In genomic region chr4:38534344-38534743, GRCh38 we compare ENCODE assay signal across 20 cellular contexts.
DNase-seq lines count a peak whose midpoint lies in the region; ATAC-seq, FAIRE-seq and TF ChIP-seq lines count a peak whose summit lies in the region.
"Had no signal": no experiment of that assay in that cellular context is flagged by ENCODE, and none has a peak within 500 bp of the region (broad histone marks: within the 10 kb centered on the region; RNA-seq: fewer than 3 reads in every experiment).

No MANE protein-coding gene starts in this region.

- no peak for TF ChIP-seq CTCF in K562 (IDR thresholded peaks at IDR 0.05 in 2 of 3, conservative IDR thresholded peaks at IDR 0.05 in 1 of 3; ENCODE audit: insufficient read depth in 2 of 3, low read depth in 1 of 3, low read length in 3 of 3)
- TF ChIP-seq CTCF in epithelial cell of esophagus (IDR thresholded peaks at IDR 0.05; ENCODE audit: insufficient read depth, low read depth, low read length, missing control alignments), result no peak
- TF ChIP-seq CTCF in foreskin keratinocyte (conservative IDR thresholded peaks at IDR 0.05), result no peak
- no peak for TF ChIP-seq CTCF in natural killer cell (IDR thresholded peaks at IDR 0.05)

- TF ChIP-seq POLR2A in K562 (conservative IDR thresholded peaks at IDR 0.05), result no peak

- H3K4me1 ChIP-seq in K562 (replicated peaks in 1 of 2; ENCODE audit: control insufficient read depth in 2 of 2, insufficient read depth in 2 of 2, low read length in 2 of 2), result peaks cover 6 to 14% of the 10 kb centered on the region in 2 experiments
- peaks cover 5% of the 10 kb centered on the region for H3K4me1 ChIP-seq in foreskin keratinocyte
- H3K4me1 ChIP-seq: Caco-2, HAP-1 had no signal

- WGBS in K562 (ENCODE audit: insufficient coverage, low coverage, missing lambda C conversion rate), result 26% methylated on average over 3 of the region's 3 CpGs

- H3K4me2 ChIP-seq in K562 (ENCODE audit: insufficient read depth, low read length), result no peak overlapping the region

- FAIRE-seq in K562 (lab: Jason Lieb, UNC), result no peak
- FAIRE-seq: GM12878, GM19239, H54 had no signal

- no peaks in the 10 kb centered on the region for H3K27me3 ChIP-seq in K562 (ENCODE audit: control insufficient read depth in 2 of 2, insufficient read depth in 2 of 2, low read length in 2 of 2)
- no peaks in the 10 kb centered on the region for H3K27me3 ChIP-seq in foreskin keratinocyte

- POLR2A ChIA-PET in K562 (lab: Yijun Ruan, JAX), result no interaction called here

- BruUV-seq in K562 (replicated peaks; lab: Mats Ljungman, UMichigan), result no TSS peak

- no peaks in the 10 kb centered on the region for H3K36me3 Mint-ChIP-seq in natural killer cell
- H3K36me3 Mint-ChIP-seq: CD4-positive, CD25-positive, alpha-beta regulatory T cell; CD8-positive, alpha-beta T cell had no signal

- no peaks in the 10 kb centered on the region for H3K9me3 ChIP-seq in K562 (replicated peaks; ENCODE audit: control insufficient read depth, insufficient read depth, low read depth, low read length)
- H3K9me3 ChIP-seq: Caco-2, HAP-1 had no signal

- H2AFZ ChIP-seq in K562 (ENCODE audit: low read depth, low read length), result no peak overlapping the region

- no peaks in the 10 kb centered on the region for H4K20me1 ChIP-seq in K562 (replicated peaks; ENCODE audit: control insufficient read depth, insufficient read depth, low read length)

- no peak overlapping the region for H3K27ac ChIP-seq in K562 (ENCODE audit: extremely low read depth, low read depth, low read length)
- H3K27ac ChIP-seq in foreskin keratinocyte, result peak overlapping the region; percentile 43

- H3K36me3 ChIP-seq in K562 (ENCODE audit: control insufficient read depth, insufficient read depth, low read length), result no peaks in the 10 kb centered on the region
- H3K36me3 ChIP-seq: HAP-1 had no signal

- TF ChIP-seq RAD21 in K562 (CRISPR knock-in tag; conservative IDR thresholded peaks at IDR 0.05 in 1 of 2, IDR thresholded peaks at IDR 0.05 in 1 of 2), result no peak

- H3K27ac Mint-ChIP-seq in natural killer cell, result no peak overlapping the region
- H3K27ac Mint-ChIP-seq: CD8-positive, alpha-beta T cell; HFFc6 had no signal

- H3K9me1 ChIP-seq in K562 (ENCODE audit: control insufficient read depth, insufficient read depth, low read length), result no peaks in the 10 kb centered on the region

- H3K4me3 Mint-ChIP-seq in natural killer cell, result no peak overlapping the region
- H3K4me3 Mint-ChIP-seq: CD4-positive, CD25-positive, alpha-beta regulatory T cell; CD8-positive, alpha-beta T cell; HFFc6 had no signal

- no peaks in the 10 kb centered on the region for H3K9me3 Mint-ChIP-seq in natural killer cell
- H3K9me3 Mint-ChIP-seq: CD4-positive, CD25-positive, alpha-beta regulatory T cell; CD8-positive, alpha-beta T cell; HFFc6 had no signal

- intact Hi-C loops in K562 (cut with micrococcal nuclease), result no loop called here
- intact Hi-C loops in natural killer cell (cut with micrococcal nuclease), result no loop called here

- CTCF ChIA-PET in K562 (lab: Yijun Ruan, JAX; ENCODE audit: low intra/inter-chr PET ratio), result no interaction called here

- in situ Hi-C loops in K562 (cut with MboI), result no loop called here

- H3K79me2 ChIP-seq in K562 (ENCODE audit: control insufficient read depth, insufficient read depth, low read length), result no peaks in the 10 kb centered on the region

- DNase-seq in K562 (ENCODE audit: extremely low read depth in 1 of 4, low spot score in 3 of 4), result no peak
- peak; percentile 7 for DNase-seq in epithelial cell of esophagus (ENCODE audit: low read depth)
- DNase-seq in foreskin keratinocyte, result no peak
- no peak for DNase-seq in globus pallidus (ENCODE audit: low spot score)
- DNase-seq in natural killer cell, result no peak
- DNase-seq: C1 segment of cervical spinal cord; Caco-2; CD4-positive, CD25-positive, alpha-beta regulatory T cell; CD8-positive, alpha-beta T cell; DMS 273 treated with DMSO at 0.1 percent for 48 hours; DMS79; EL; GDM1; GOT3; HFFc6 had no signal

- peaks cover 6 to 14% of the 10 kb centered on the region in 2 donors for H3K4me1 Mint-ChIP-seq in natural killer cell

- peaks cover 6 to 9% of the 10 kb centered on the region in 2 donors for H3K27me3 Mint-ChIP-seq in natural killer cell (ENCODE audit: low read depth in 2 of 2)

- no peak for ATAC-seq in K562
- no peak for ATAC-seq in foreskin keratinocyte
- no peak for ATAC-seq in natural killer cell
- ATAC-seq in HG03135 (IDR thresholded peaks at IDR 0.05; ENCODE audit: unreplicated experiment), result no peak
- ATAC-seq: CD8-positive, alpha-beta T cell; GM12878 had no signal

- H3K4me3 ChIP-seq in K562 (no peak overlapping the region), epithelial cell of esophagus (ENCODE audit: low read length) (no peak overlapping the region)
- H3K4me3 ChIP-seq: GM12878, HAP-1 had no signal

- H3K9ac ChIP-seq in K562 (ENCODE audit: insufficient read depth in 1 of 2, low read depth in 2 of 2, low read length in 2 of 2), result no peak overlapping the region

- TF ChIP-seq EP300 in K562 (IDR thresholded peaks at IDR 0.05; ENCODE audit: low read length), result no peak

TF ChIP-seq in K562, 482 proteins besides CTCF, POLR2A, EP300 and RAD21:
- TF ChIP-seq RBM25 (IDR thresholded peaks at IDR 0.05; ENCODE audit: low read depth, low read length, severe bottlenecking), result peak; percentile 71
- TF ChIP-seq, protein P1, sequence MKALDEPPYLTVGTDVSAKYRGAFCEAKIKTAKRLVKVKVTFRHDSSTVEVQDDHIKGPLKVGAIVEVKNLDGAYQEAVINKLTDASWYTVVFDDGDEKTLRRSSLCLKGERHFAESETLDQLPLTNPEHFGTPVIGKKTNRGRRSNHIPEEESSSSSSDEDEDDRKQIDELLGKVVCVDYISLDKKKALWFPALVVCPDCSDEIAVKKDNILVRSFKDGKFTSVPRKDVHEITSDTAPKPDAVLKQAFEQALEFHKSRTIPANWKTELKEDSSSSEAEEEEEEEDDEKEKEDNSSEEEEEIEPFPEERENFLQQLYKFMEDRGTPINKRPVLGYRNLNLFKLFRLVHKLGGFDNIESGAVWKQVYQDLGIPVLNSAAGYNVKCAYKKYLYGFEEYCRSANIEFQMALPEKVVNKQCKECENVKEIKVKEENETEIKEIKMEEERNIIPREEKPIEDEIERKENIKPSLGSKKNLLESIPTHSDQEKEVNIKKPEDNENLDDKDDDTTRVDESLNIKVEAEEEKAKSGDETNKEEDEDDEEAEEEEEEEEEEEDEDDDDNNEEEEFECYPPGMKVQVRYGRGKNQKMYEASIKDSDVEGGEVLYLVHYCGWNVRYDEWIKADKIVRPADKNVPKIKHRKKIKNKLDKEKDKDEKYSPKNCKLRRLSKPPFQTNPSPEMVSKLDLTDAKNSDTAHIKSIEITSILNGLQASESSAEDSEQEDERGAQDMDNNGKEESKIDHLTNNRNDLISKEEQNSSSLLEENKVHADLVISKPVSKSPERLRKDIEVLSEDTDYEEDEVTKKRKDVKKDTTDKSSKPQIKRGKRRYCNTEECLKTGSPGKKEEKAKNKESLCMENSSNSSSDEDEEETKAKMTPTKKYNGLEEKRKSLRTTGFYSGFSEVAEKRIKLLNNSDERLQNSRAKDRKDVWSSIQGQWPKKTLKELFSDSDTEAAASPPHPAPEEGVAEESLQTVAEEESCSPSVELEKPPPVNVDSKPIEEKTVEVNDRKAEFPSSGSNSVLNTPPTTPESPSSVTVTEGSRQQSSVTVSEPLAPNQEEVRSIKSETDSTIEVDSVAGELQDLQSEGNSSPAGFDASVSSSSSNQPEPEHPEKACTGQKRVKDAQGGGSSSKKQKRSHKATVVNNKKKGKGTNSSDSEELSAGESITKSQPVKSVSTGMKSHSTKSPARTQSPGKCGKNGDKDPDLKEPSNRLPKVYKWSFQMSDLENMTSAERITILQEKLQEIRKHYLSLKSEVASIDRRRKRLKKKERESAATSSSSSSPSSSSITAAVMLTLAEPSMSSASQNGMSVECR (CRISPR knock-in tag; IDR thresholded peaks at IDR 0.05), result no peak
